8 cellular contexts compared by ENCODE assay signal in the genomic region with DNA sequence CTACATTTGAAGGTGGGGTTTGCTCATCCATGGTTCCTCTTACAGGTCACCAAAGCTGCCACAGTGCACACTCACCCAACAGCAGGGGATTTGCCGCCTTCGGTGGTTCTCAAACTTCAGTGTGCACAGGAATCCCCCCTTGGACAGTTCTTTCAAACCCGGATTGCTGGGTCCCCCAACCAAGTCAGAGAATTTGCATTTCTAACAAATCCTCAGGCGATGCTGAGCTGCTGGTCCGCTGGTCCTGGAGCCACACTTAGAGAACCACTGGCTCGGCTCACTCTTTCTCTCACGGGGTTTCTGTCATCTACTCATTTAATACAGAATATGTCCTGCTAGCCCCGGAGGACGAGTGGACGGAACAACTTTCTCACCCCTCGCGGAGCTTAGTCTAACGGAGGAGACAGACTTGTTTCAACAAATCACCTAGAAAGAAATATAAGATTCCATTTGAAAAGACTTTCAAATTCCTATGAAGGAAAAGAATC. TPM values are rescaled to one million over a fixed set of nuclear protein-coding genes. Genes with fewer than 3 reads are reported as not detected.
DNase-seq lines count a peak whose midpoint lies in the region; ATAC-seq and TF ChIP-seq lines count a peak whose summit lies in the region.

No MANE protein-coding gene starts in this region.

- H3K36me3 Mint-ChIP-seq in natural killer cell = no peaks in the 10 kb centered on the region

- peak overlapping the region; percentile 70 for H3K4me3 Mint-ChIP-seq in natural killer cell

- no peak for ATAC-seq in natural killer cell
- no peak for ATAC-seq in HG03108 (IDR thresholded peaks at IDR 0.05; ENCODE audit: unreplicated experiment)
- ATAC-seq in HG03571 (IDR thresholded peaks at IDR 0.05; ENCODE audit: unreplicated experiment) = no peak

- H3K4me1 Mint-ChIP-seq in natural killer cell = peaks cover 62 to 68% of the 10 kb centered on the region in 2 donors

- H3K27me3 Mint-ChIP-seq in natural killer cell (ENCODE audit: low read depth in 2 of 2) = no peaks in the 10 kb centered on the region

- DNase-seq in Jurkat, Clone E6-1 (ENCODE audit: low read depth, low spot score) = no peak
- DNase-seq in choroid plexus epithelial cell (ENCODE audit: low read depth) (no peak), natural killer cell (no peak), iPS-NIHi11 (ENCODE audit: low spot score) (no peak), HT-29 (ENCODE audit: low spot score) (no peak)

- H3K9me3 Mint-ChIP-seq in natural killer cell = no peaks in the 10 kb centered on the region

- TF ChIP-seq CTCF in 22Rv1 (IDR thresholded peaks at IDR 0.05) (peak; percentile 52), choroid plexus epithelial cell (conservative IDR thresholded peaks at IDR 0.05; ENCODE audit: low read depth, low read length) (no peak), natural killer cell (IDR thresholded peaks at IDR 0.05) (peak; percentile 23)

- peak overlapping the region; percentile 62 for H3K4me3 ChIP-seq in Jurkat, Clone E6-1 (ENCODE audit: low read length)
- H3K4me3 ChIP-seq in choroid plexus epithelial cell (ENCODE audit: low read depth, low read length) = peak overlapping the region; percentile 14

- intact Hi-C loops in natural killer cell (cut with micrococcal nuclease) = loop anchor here (1.0 to 5.0 kb wide), 8 partner anchors 24 to 980 kb away; partner anchors contain the start of gene ZFP36L1

- peak overlapping the region; percentile 93 for H3K27ac ChIP-seq in 22Rv1

- H3K27ac Mint-ChIP-seq in natural killer cell = peak overlapping the region; percentile 91 to 97

RNA-seq across cellular contexts. Expression of gene ZFP36L1, which starts 24.1 kb away (rescaled TPM):
- polyA plus RNA-seq in Jurkat, Clone E6-1 (2012; ENCODE audit: insufficient read depth, insufficient read length) = 23.3 TPM
- total RNA-seq in natural killer cell = 100 to 1,000 TPM; 143 to 167 (median 166) TPM
- total RNA-seq in HT-29 (2014; rRNA removed; shearing (Covaris generic)) = 83.8 and 88.6 TPM in 2 replicates
